In the genomic region with DNA sequence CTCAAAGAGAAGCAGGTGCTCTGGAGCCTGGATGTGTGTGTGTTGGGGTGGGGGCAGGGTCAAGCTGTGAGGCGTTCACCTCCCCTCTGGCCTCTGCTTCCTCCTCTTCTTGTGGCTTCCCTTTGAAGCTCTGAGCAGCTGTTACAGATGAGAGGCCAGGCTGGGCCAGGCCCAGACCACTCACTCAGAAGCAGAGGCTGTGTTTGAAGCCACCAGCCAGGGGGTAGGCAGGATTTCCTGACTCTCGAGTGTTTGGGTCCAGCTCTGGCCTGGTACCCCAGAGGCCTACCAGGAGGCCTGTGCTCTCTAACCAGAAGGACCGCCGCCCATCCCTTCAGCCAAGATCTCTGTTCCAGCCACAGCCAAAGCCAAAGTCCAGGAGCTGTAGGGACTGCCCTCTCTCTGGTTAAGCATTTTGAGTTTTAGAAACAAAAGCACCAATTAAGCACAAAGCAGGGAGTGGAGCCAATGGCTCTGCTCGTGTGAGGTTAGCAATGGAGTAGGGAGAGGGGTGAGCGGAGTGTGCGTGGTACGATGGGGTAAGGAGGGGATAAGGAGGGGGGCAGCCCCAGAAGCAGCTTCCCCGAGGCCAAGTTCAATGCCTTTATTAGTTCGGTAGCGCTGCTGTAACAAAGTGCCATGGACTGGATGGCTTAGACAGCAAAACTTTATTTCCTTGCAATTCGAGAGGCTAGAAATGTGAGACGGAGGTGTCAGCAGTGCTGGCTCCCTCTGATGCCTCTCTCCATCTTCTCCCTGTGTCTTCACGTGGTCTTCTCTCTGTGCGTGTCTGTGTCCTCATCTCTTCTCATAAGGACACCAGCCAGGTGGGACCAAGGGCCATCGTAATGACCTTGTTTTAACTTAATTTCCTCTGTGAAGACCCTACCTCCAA, we compare ENCODE assay signal across 8 cellular contexts. TPM values are rescaled to one million over a fixed set of nuclear protein-coding genes. Genes with fewer than 3 reads are reported as not detected.
DNase-seq lines count a peak whose midpoint lies in the region; ATAC-seq, FAIRE-seq and TF ChIP-seq lines count a peak whose summit lies in the region.

No MANE protein-coding gene starts in this region.

- DNase-seq in activated CD4-positive, CD25-positive, alpha-beta regulatory T cell treated with anti-CD3 and anti-CD28 coated beads, Interleukin-2, amount 50 U/mL, for 72 hours = no peak
- DNase-seq in activated naive CD8-positive, alpha-beta T cell treated with anti-CD3 and anti-CD28 coated beads, Interleukin-2, amount 10 ng/mL, durations not matched to agents 7 days and 5 days = peak; percentile 44
- peak; percentile 83 for DNase-seq in spleen
- no peak for DNase-seq in urothelium cell line (ENCODE audit: low spot score)
- DNase-seq in NCI-H1092 treated with DMSO at 0.1 percent for 48 hours (lab: John Stamatoyannopoulos, UW) = no peak
- DNase-seq in GM03348 (ENCODE audit: low spot score) = no peak

- WGBS in spleen, 5 donors = 55 to 67% (median 59%) methylated on average over 16 of the region's 16 CpGs

- peaks cover 65 to 100% (median 94%) of the 10 kb centered on the region in 6 donors for H3K4me1 ChIP-seq in spleen

- peak overlapping the region in 1 of 8 donors; percentile 33 for H3K4me3 ChIP-seq in spleen

- H3K9me3 ChIP-seq in spleen = no peaks in the 10 kb centered on the region

- no peaks in the 10 kb centered on the region for H3K9me3 Mint-ChIP-seq in activated naive CD8-positive, alpha-beta T cell treated with anti-CD3 and anti-CD28 coated beads, Interleukin-2, amount 10 ng/mL, durations not matched to agents 7 days and 5 days

- H3K36me3 ChIP-seq in spleen = peaks cover 0 to 66% (median 0%) of the 10 kb centered on the region in 6 donors

- peaks cover 36% of the 10 kb centered on the region for H3K36me3 Mint-ChIP-seq in activated naive CD8-positive, alpha-beta T cell treated with anti-CD3 and anti-CD28 coated beads, Interleukin-2, amount 10 ng/mL, durations not matched to agents 7 days and 5 days

- no peaks in the 10 kb centered on the region for H3K27me3 ChIP-seq in spleen (replicated peaks in 1 of 7)

- H3K27ac Mint-ChIP-seq in activated naive CD8-positive, alpha-beta T cell treated with anti-CD3 and anti-CD28 coated beads, Interleukin-2, amount 10 ng/mL, durations not matched to agents 7 days and 5 days = peak overlapping the region; percentile 75

- no peaks in the 10 kb centered on the region for H3K27me3 Mint-ChIP-seq in activated naive CD8-positive, alpha-beta T cell treated with anti-CD3 and anti-CD28 coated beads, Interleukin-2, amount 10 ng/mL, durations not matched to agents 7 days and 5 days

- peaks cover 66% of the 10 kb centered on the region for H3K4me1 Mint-ChIP-seq in activated naive CD8-positive, alpha-beta T cell treated with anti-CD3 and anti-CD28 coated beads, Interleukin-2, amount 10 ng/mL, durations not matched to agents 7 days and 5 days

- H3K4me3 Mint-ChIP-seq in activated naive CD8-positive, alpha-beta T cell treated with anti-CD3 and anti-CD28 coated beads, Interleukin-2, amount 10 ng/mL, durations not matched to agents 7 days and 5 days = peak overlapping the region; percentile 58

- peak; percentile 28 to 35 for ATAC-seq in activated CD4-positive, CD25-positive, alpha-beta regulatory T cell treated with anti-CD3 and anti-CD28 coated beads, Interleukin-2, amount 50 U/mL, for 24 hours
- ATAC-seq in HG03342 (IDR thresholded peaks at IDR 0.05; ENCODE audit: unreplicated experiment) = peak; percentile 57
- peak; percentile 70 for ATAC-seq in activated naive CD8-positive, alpha-beta T cell treated with anti-CD3 and anti-CD28 coated beads, Interleukin-2, amount 10 ng/mL, durations not matched to agents 7 days and 5 days (ENCODE audit: low read depth)

- peak overlapping the region in 7 of 8 donors; percentile 33 to 80 (median 63) for H3K27ac ChIP-seq in spleen

- intact Hi-C loops in spleen (cut with DNase I; ENCODE audit: low total_unique reads) = no loop called here

- TF ChIP-seq POLR2A in spleen (IDR thresholded peaks at IDR 0.05) = no peak

- POLR2A ChIA-PET in activated naive CD8-positive, alpha-beta T cell treated with anti-CD3 and anti-CD28 coated beads, Interleukin-2, amount 10 ng/mL, durations not matched to agents 7 days and 5 days (lab: Charles Lee) = interaction anchor here (1.1 to 3.9 kb wide), 5 partner anchors 9 to 23 kb away, joined by 3 to 21 read pairs (median 7); no protein-coding TSS in a partner anchor

- FAIRE-seq in urothelium cell line (lab: Jason Lieb, UNC) = no peak

- no peak for TF ChIP-seq CTCF in spleen (IDR thresholded peaks at IDR 0.05 in 8 of 11, conservative IDR thresholded peaks at IDR 0.05 in 3 of 11)

RNA-seq across cellular contexts. Expression of a gene that starts 20.5 kb away (rescaled TPM):
- 100 to 1,000 TPM; 131 to 133 TPM for total RNA-seq in activated naive CD8-positive, alpha-beta T cell treated with anti-CD3 and anti-CD28 coated beads, Interleukin-2, amount 10 ng/mL, durations not matched to agents 7 days and 5 days
- 100 to 1,000 TPM in 5 of 7 donors, 10 to 100 TPM in 2; 91.9 to 144 (median 124) TPM for total RNA-seq in spleen
- 100 to 1,000 TPM in 1 of 3 donors, 10 to 100 TPM in 2; 58.9 to 103 (median 87.2) TPM for polyA plus RNA-seq in spleen

Comparison
In these comparisons a context has a peak if more than half of its experiments do, and no peak if none do; other contexts are left out.
1. DNase-seq: peak in activated naive CD8-positive, alpha-beta T cell treated with anti-CD3 and anti-CD28 coated beads, Interleukin-2, amount 10 ng/mL, durations not matched to agents 7 days and 5 days (single experiment) and spleen (single experiment); none in activated CD4-positive, CD25-positive, alpha-beta regulatory T cell treated with anti-CD3 and anti-CD28 coated beads, Interleukin-2, amount 50 U/mL, for 72 hours (single experiment), urothelium cell line (single experiment), NCI-H1092 treated with DMSO at 0.1 percent for 48 hours (single experiment) and GM03348 (single experiment).
2. Peak in every context shown above with its lines, with median percentiles within 50 percentile points of each other: ATAC-seq.